In genomic region chr18:57091231-57091630, GRCh38 we compare ENCODE assay signal across 35 cellular contexts. TPM values are rescaled to one million over a fixed set of nuclear protein-coding genes. Genes with fewer than 3 reads are reported as not detected.
"Had no signal": no experiment of that assay in that cellular context is flagged by ENCODE, and none has a peak within 500 bp of the region (broad histone marks: within the 10 kb centered on the region; RNA-seq: fewer than 3 reads in every experiment).

No MANE protein-coding gene starts in this region.

- H3K9me3 Mint-ChIP-seq: natural killer cell; nephron; neural progenitor cell; stimulated activated naive CD8-positive, alpha-beta T cell treated with anti-CD3 and anti-CD28 coated beads, Interleukin-15, amount 100 ng/mL, for 72 hours; type B pancreatic cell had no signal

- H3K36me3 Mint-ChIP-seq: natural killer cell; neural progenitor cell; stimulated activated memory B cell treated with anti-CD40 and anti-IgM and Interleukin-4, amounts not matched to agents 10 μg/mL and 1 μg/mL and 100 μg/mL, for 72 hours; type B pancreatic cell had no signal

- H3K9ac ChIP-seq: neural progenitor cell, parathyroid adenoma had no signal

- H3K79me2 ChIP-seq: parathyroid adenoma had no signal

- H2AFZ ChIP-seq: neural progenitor cell, parathyroid adenoma had no signal

- H3K27ac ChIP-seq: neural progenitor cell, ovary, parathyroid adenoma, psoas muscle, skin epidermis, spleen, suprapubic skin, testis, tibial artery, transverse colon, upper lobe of right lung, uterus had no signal

- H3K4me1 Mint-ChIP-seq: natural killer cell; nephron; stimulated activated memory B cell treated with anti-CD40 and anti-IgM and Interleukin-4, amounts not matched to agents 10 μg/mL and 1 μg/mL and 100 μg/mL, for 72 hours; stimulated activated naive CD8-positive, alpha-beta T cell treated with anti-CD3 and anti-CD28 coated beads, Interleukin-15, amount 100 ng/mL, for 72 hours had no signal

- DNase-seq: natural killer cell; occipital lobe; ovary; posterior cingulate gyrus; psoas muscle; right cardiac atrium; spleen; stimulated activated CD4-positive, alpha-beta T cell treated with anti-CD3 and anti-CD28 coated beads, Interleukin-12 subunit alpha, Interleukin-12 subunit beta, amount 100 ng/mL, for 4 hours; stimulated activated CD4-positive, alpha-beta T cell treated with anti-CD3 and anti-CD28 coated beads, Interleukin-1b, Interleukin-23, amount 100 ng/mL, for 48 hours; stimulated activated CD4-positive, alpha-beta T cell treated with anti-CD3 and anti-CD28 coated beads, Interleukin-4, amount 100 ng/mL, for 1 hour; stimulated activated CD4-positive, alpha-beta T cell treated with anti-CD3 and anti-CD28 coated beads, Interleukin-4, amount 100 ng/mL, for 4 hours; stimulated activated CD8-positive, alpha-beta memory T cell treated with anti-CD3 and anti-CD28 coated beads, Interleukin-4, amount 100 ng/mL, for 48 hours; stimulated activated naive CD4-positive, alpha-beta T cell; stimulated activated naive CD8-positive, alpha-beta T cell treated with anti-CD3 and anti-CD28 coated beads, Interleukin-15, amount 100 ng/mL, for 72 hours; stimulated activated naive CD8-positive, alpha-beta T cell treated with anti-CD3 and anti-CD28 coated beads, Interleukin-15, Interleukin-2, amounts not matched to agents 100 U/mL and 50 U/mL, for 24 hours; substantia nigra; testis; tibial artery; transverse colon; upper lobe of right lung; uterus had no signal

- H3K9me3 ChIP-seq: ovary, psoas muscle, spleen, suprapubic skin, testis, tibial artery, transverse colon, upper lobe of right lung, uterus had no signal

- H3K36me3 ChIP-seq: neural progenitor cell, ovary, spleen, suprapubic skin, tibial artery, transverse colon, upper lobe of right lung, uterus had no signal

- H3K4me3 ChIP-seq: neural progenitor cell, ovary, psoas muscle, skin epidermis, smooth muscle cell, spleen, suprapubic skin, testis, tibial artery, transverse colon, upper lobe of right lung, uterus had no signal

- H3K27me3 ChIP-seq: neural progenitor cell, ovary, suprapubic skin, testis, transverse colon, uterus had no signal

- H3K4me1 ChIP-seq: parathyroid adenoma, psoas muscle, spleen, suprapubic skin, testis, tibial artery, transverse colon, upper lobe of right lung, uterus had no signal

- H3K4me3 Mint-ChIP-seq: natural killer cell; nephron; neural progenitor cell; stimulated activated memory B cell treated with anti-CD40 and anti-IgM and Interleukin-4, amounts not matched to agents 10 μg/mL and 1 μg/mL and 100 μg/mL, for 72 hours; stimulated activated naive CD8-positive, alpha-beta T cell treated with anti-CD3 and anti-CD28 coated beads, Interleukin-15, amount 100 ng/mL, for 72 hours; type B pancreatic cell had no signal

- H3K27ac Mint-ChIP-seq: natural killer cell; nephron; neural progenitor cell; progenitor cell of endocrine pancreas; stimulated activated memory B cell treated with anti-CD40 and anti-IgM and Interleukin-4, amounts not matched to agents 10 μg/mL and 1 μg/mL and 100 μg/mL, for 72 hours; stimulated activated naive CD8-positive, alpha-beta T cell treated with anti-CD3 and anti-CD28 coated beads, Interleukin-15, amount 100 ng/mL, for 72 hours; type B pancreatic cell had no signal

- ATAC-seq: natural killer cell; psoas muscle; right cardiac atrium; sciatic nerve; stimulated activated memory B cell treated with anti-CD40 and anti-IgM and Interleukin-4, amounts not matched to agents 10 μg/mL and 1 μg/mL and 100 μg/mL, for 72 hours; stimulated activated naive CD8-positive, alpha-beta T cell treated with anti-CD3 and anti-CD28 coated beads, Interleukin-15, amount 100 ng/mL, for 72 hours; stimulated activated naive CD8-positive, alpha-beta T cell treated with anti-CD3 and anti-CD28 coated beads, Interleukin-15, Interleukin-2, amounts not matched to agents 100 U/mL and 50 U/mL, for 24 hours; upper lobe of right lung had no signal

- H3K4me2 ChIP-seq: neural progenitor cell, smooth muscle cell had no signal

RNA-seq across cellular contexts. Expression of gene BOD1L2, which starts 55.7 kb away (rescaled TPM):
- total RNA-seq: natural killer cell, occipital lobe, osteoblast, ovary, progenitor cell of endocrine pancreas, psoas muscle, renal cortical epithelial cell, right cardiac atrium, sciatic nerve, smooth muscle cell, spleen, suprapubic skin, transverse colon, upper lobe of right lung, urinary bladder, uterus had no signal
- polyA plus RNA-seq: neural cell, ovary, psoas muscle, right cardiac atrium, smooth muscle cell, spleen, urinary bladder had no signal
